ENCODE assay signal across 24 cellular contexts in genomic region chrX:151634937-151635336, GRCh38.
DNase-seq lines count a peak whose midpoint lies in the region; ATAC-seq, FAIRE-seq and TF ChIP-seq lines count a peak whose summit lies in the region.
"Had no signal": no experiment of that assay in that cellular context is flagged by ENCODE, and none has a peak within 500 bp of the region (broad histone marks: within the 10 kb centered on the region; RNA-seq: fewer than 3 reads in every experiment).

No MANE protein-coding gene starts in this region.

- TF ChIP-seq POLR2A in A549 (IDR thresholded peaks at IDR 0.05; ENCODE audit: low read length) (no peak), K562 (conservative IDR thresholded peaks at IDR 0.05) (no peak), erythroblast (IDR thresholded peaks at IDR 0.05; ENCODE audit: low read length) (no peak)

- CTCF ChIA-PET in A549 (lab: Yijun Ruan, JAX) (no interaction called here), K562 (lab: Yijun Ruan, JAX; ENCODE audit: low intra/inter-chr PET ratio) (no interaction called here)

- DNase-seq in A549 (ENCODE audit: low read depth in 1 of 2, low spot score in 1 of 2), result no peak
- DNase-seq in K562 (ENCODE audit: extremely low read depth in 1 of 4, low spot score in 3 of 4), result no peak
- peak; percentile 0 to 45 for DNase-seq in erythroblast (lab: John Stamatoyannopoulos, UW)
- DNase-seq in right atrium auricular region (ENCODE audit: low spot score), result no peak
- DNase-seq: ACHN; BE2C; C1 segment of cervical spinal cord; CD4-positive, alpha-beta memory T cell; CD4-positive, CD25-positive, alpha-beta regulatory T cell; CD8-positive, alpha-beta memory T cell; COR-L47; DMS 273 treated with DMSO at 0.1 percent for 48 hours; DMS153; DMS53; DMS79; DND-41; EL; GDM1 had no signal

- no peak overlapping the region for H2AFZ ChIP-seq in K562 (ENCODE audit: low read depth, low read length)

- POLR2A ChIA-PET in A549 (lab: Yijun Ruan, JAX), result no interaction called here
- POLR2A ChIA-PET in K562 (lab: Yijun Ruan, JAX), result no interaction called here

- WGBS in A549 (ENCODE audit: missing lambda C conversion rate), result 4% methylated on average over 1 of the region's 1 CpG
- WGBS in K562 (ENCODE audit: insufficient coverage, low coverage, missing lambda C conversion rate), result 8% methylated on average over 1 of the region's 1 CpG

- no peaks in the 10 kb centered on the region for H3K36me3 ChIP-seq in K562 (ENCODE audit: control insufficient read depth, insufficient read depth, low read length)
- H3K36me3 ChIP-seq in right atrium auricular region, result no peaks in the 10 kb centered on the region
- H3K36me3 ChIP-seq: BE2C, BLaER1 had no signal

- H3K27me3 ChIP-seq in K562 (ENCODE audit: control insufficient read depth in 2 of 2, insufficient read depth in 2 of 2, low read length in 2 of 2) (no peaks in the 10 kb centered on the region), right atrium auricular region (no peaks in the 10 kb centered on the region)
- H3K27me3 ChIP-seq: BE2C had no signal

- no peak for ATAC-seq in A549
- no peak for ATAC-seq in K562
- ATAC-seq in GM18907 (IDR thresholded peaks at IDR 0.05; ENCODE audit: unreplicated experiment), result no peak
- ATAC-seq: GM12878 had no signal

- TF ChIP-seq CTCF in A549 (IDR thresholded peaks at IDR 0.05), result no peak
- no peak for TF ChIP-seq CTCF in K562 (IDR thresholded peaks at IDR 0.05 in 2 of 3, conservative IDR thresholded peaks at IDR 0.05 in 1 of 3; ENCODE audit: insufficient read depth in 2 of 3, low read depth in 1 of 3, low read length in 3 of 3)
- TF ChIP-seq CTCF in right atrium auricular region (IDR thresholded peaks at IDR 0.05), result no peak

- H3K27ac ChIP-seq in A549 (no peak overlapping the region), K562 (ENCODE audit: extremely low read depth, low read depth, low read length) (no peak overlapping the region), right atrium auricular region (no peak overlapping the region)
- H3K27ac ChIP-seq: 22Rv1, BLaER1 had no signal

- no TSS peak for BruUV-seq in K562 (replicated peaks; lab: Mats Ljungman, UMichigan)

- in situ Hi-C loops in K562 (cut with MboI), result no loop called here

- no peak for TF ChIP-seq RAD21 in A549 (conservative IDR thresholded peaks at IDR 0.05 in 1 of 2, IDR thresholded peaks at IDR 0.05 in 1 of 2)
- no peak for TF ChIP-seq RAD21 in K562 (CRISPR knock-in tag; conservative IDR thresholded peaks at IDR 0.05 in 1 of 2, IDR thresholded peaks at IDR 0.05 in 1 of 2)

- H3K4me2 ChIP-seq in A549, result no peak overlapping the region
- no peak overlapping the region for H3K4me2 ChIP-seq in K562 (ENCODE audit: insufficient read depth, low read length)
- H3K4me2 ChIP-seq: BLaER1 had no signal

- H3K9me1 ChIP-seq in K562 (ENCODE audit: control insufficient read depth, insufficient read depth, low read length), result no peaks in the 10 kb centered on the region

- no peak for TF ChIP-seq EP300 in A549 (IDR thresholded peaks at IDR 0.05)
- no peak for TF ChIP-seq EP300 in K562 (IDR thresholded peaks at IDR 0.05; ENCODE audit: low read length)

- H3K4me1 ChIP-seq in A549, result no peaks in the 10 kb centered on the region
- H3K4me1 ChIP-seq in K562 (replicated peaks in 1 of 2; ENCODE audit: control insufficient read depth in 2 of 2, insufficient read depth in 2 of 2, low read length in 2 of 2), result peaks cover 8 to 12% of the 10 kb centered on the region in 2 experiments; a peak in 3 of 5 replicates
- no peaks in the 10 kb centered on the region for H3K4me1 ChIP-seq in right atrium auricular region
- H3K4me1 ChIP-seq: BE2C, BLaER1 had no signal

- H3K9ac ChIP-seq in K562 (ENCODE audit: insufficient read depth in 1 of 2, low read depth in 2 of 2, low read length in 2 of 2), result no peak overlapping the region
- H3K9ac ChIP-seq: BLaER1 had no signal

- intact Hi-C loops in K562 (cut with micrococcal nuclease), result no loop called here

- H3K9me3 ChIP-seq in A549, result no peaks in the 10 kb centered on the region
- no peaks in the 10 kb centered on the region for H3K9me3 ChIP-seq in K562 (replicated peaks; ENCODE audit: control insufficient read depth, insufficient read depth, low read depth, low read length)
- H3K9me3 ChIP-seq in right atrium auricular region, result no peaks in the 10 kb centered on the region
- H3K9me3 ChIP-seq: BE2C, BLaER1 had no signal

- no peaks in the 10 kb centered on the region for H3K79me2 ChIP-seq in K562 (ENCODE audit: control insufficient read depth, insufficient read depth, low read length)

- H3K4me3 ChIP-seq in A549, result no peak overlapping the region
- H3K4me3 ChIP-seq in K562, result no peak overlapping the region
- no peak overlapping the region for H3K4me3 ChIP-seq in right atrium auricular region
- H3K4me3 ChIP-seq: BLaER1, GM12878 had no signal

- no peak for FAIRE-seq in A549 (lab: Jason Lieb, UNC)
- no peak for FAIRE-seq in K562 (lab: Jason Lieb, UNC)
- FAIRE-seq: GM12878, GM12892, GM18507 had no signal

- H4K20me1 ChIP-seq in K562 (replicated peaks; ENCODE audit: control insufficient read depth, insufficient read depth, low read length), result no peaks in the 10 kb centered on the region
- H4K20me1 ChIP-seq: BLaER1 had no signal

TF ChIP-seq in A549, 52 proteins besides CTCF, POLR2A, EP300 and RAD21:
- peak; percentile 4 for TF ChIP-seq MAFK (IDR thresholded peaks at IDR 0.05; ENCODE audit: partially characterized antibody)
- no peak for TF ChIP-seq CBX2 (IDR thresholded peaks at IDR 0.05; ENCODE audit: borderline replicate concordance, low read depth)

TF ChIP-seq in K562, 482 proteins besides CTCF, POLR2A, EP300 and RAD21:
- TF ChIP-seq ZNF3 (CRISPR knock-in tag; IDR thresholded peaks at IDR 0.05) (no peak), MAFF (IDR thresholded peaks at IDR 0.05; ENCODE audit: low read length) (peak; percentile 53), MAFK (IDR thresholded peaks at IDR 0.05; ENCODE audit: low read length) (peak; percentile 51; the same call in 1 of the 2 replicates), ZNF316 (IDR thresholded peaks at IDR 0.05) (peak; percentile 87), SIX5 (IDR thresholded peaks at IDR 0.05; ENCODE audit: borderline replicate concordance in 1 of 2, insufficient read depth in 1 of 2, low read depth in 1 of 2, low read length in 2 of 2) (no peak), LCOR (CRISPR knock-in tag; IDR thresholded peaks at IDR 0.05) (no peak), NFE2 (IDR thresholded peaks at IDR 0.05; ENCODE audit: low read depth) (0 out of 2 replicates have a peak, but pooled peaks have one; percentile 29), C11orf30 (IDR thresholded peaks at IDR 0.05; ENCODE audit: low read depth) (peak; percentile 79), LEF1 (IDR thresholded peaks at IDR 0.05) (no peak), MAFG (tag; conservative IDR thresholded peaks at IDR 0.05) (peak; percentile 72), HLTF (IDR thresholded peaks at IDR 0.05) (no peak)
- TF ChIP-seq, protein P1, sequence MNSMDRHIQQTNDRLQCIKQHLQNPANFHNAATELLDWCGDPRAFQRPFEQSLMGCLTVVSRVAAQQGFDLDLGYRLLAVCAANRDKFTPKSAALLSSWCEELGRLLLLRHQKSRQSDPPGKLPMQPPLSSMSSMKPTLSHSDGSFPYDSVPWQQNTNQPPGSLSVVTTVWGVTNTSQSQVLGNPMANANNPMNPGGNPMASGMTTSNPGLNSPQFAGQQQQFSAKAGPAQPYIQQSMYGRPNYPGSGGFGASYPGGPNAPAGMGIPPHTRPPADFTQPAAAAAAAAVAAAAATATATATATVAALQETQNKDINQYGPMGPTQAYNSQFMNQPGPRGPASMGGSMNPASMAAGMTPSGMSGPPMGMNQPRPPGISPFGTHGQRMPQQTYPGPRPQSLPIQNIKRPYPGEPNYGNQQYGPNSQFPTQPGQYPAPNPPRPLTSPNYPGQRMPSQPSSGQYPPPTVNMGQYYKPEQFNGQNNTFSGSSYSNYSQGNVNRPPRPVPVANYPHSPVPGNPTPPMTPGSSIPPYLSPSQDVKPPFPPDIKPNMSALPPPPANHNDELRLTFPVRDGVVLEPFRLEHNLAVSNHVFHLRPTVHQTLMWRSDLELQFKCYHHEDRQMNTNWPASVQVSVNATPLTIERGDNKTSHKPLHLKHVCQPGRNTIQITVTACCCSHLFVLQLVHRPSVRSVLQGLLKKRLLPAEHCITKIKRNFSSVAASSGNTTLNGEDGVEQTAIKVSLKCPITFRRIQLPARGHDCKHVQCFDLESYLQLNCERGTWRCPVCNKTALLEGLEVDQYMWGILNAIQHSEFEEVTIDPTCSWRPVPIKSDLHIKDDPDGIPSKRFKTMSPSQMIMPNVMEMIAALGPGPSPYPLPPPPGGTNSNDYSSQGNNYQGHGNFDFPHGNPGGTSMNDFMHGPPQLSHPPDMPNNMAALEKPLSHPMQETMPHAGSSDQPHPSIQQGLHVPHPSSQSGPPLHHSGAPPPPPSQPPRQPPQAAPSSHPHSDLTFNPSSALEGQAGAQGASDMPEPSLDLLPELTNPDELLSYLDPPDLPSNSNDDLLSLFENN (IDR thresholded peaks at IDR 0.05; ENCODE audit: low read depth in 2 of 2, low read length in 2 of 2), result no peak

Comparison
In these comparisons a context has a peak if more than half of its experiments do, and no peak if none do; other contexts are left out.
1. DNase-seq: peak in erythroblast (2 of 2); none in A549 (0 of 2), K562 (0 of 4) and right atrium auricular region (single experiment).
2. Of the 35 proteins assayed by ChIP-seq in both K562 and A549: peak only in K562: none; only in A549: none; in both: MAFK; in neither: 34.